1 cellular context compared by ENCODE assay signal in genomic region chr1:161501234-161501633, GRCh38.
A peak's percentile ranks its signal among the peaks of the same experiment; 100 is the strongest.
TF ChIP-seq lines count a peak whose summit lies in the region.

No MANE protein-coding gene starts in this region.

TF ChIP-seq in K562, 482 proteins besides CTCF, POLR2A, EP300 and RAD21:
- TF ChIP-seq EP400 (IDR thresholded peaks at IDR 0.05) (peak; percentile 14; the same call in 1 of the 2 replicates), C11orf30 (IDR thresholded peaks at IDR 0.05; ENCODE audit: low read depth) (peak; percentile 73; the same call in 1 of the 2 replicates), MAFG (tag; conservative IDR thresholded peaks at IDR 0.05) (peak; percentile 40), ZNF316 (IDR thresholded peaks at IDR 0.05) (peak; percentile 85), MAFK (IDR thresholded peaks at IDR 0.05; ENCODE audit: low read length) (peak; percentile 9; the same call in 1 of the 2 replicates), MAFF (IDR thresholded peaks at IDR 0.05; ENCODE audit: low read length) (peak; percentile 45), TFAM (CRISPR knock-in tag; conservative IDR thresholded peaks at IDR 0.05) (no peak), EHMT2 (IDR thresholded peaks at IDR 0.05) (no peak)
TF ChIP-seq in K562: peak in this region for 6.
